Comparison of ENCODE assay signal across 19 cellular contexts in genomic region chr7:45258533-45259226, GRCh38.
"Had no signal": no experiment of that assay in that cellular context is flagged by ENCODE, and none has a peak within 500 bp of the region (broad histone marks: within the 10 kb centered on the region; RNA-seq: fewer than 3 reads in every experiment).

No MANE protein-coding gene starts in this region.

- H3K9me3 Mint-ChIP-seq: activated T-cell treated with anti-CD3 and anti-CD28 coated beads, Interleukin-2, amount 50 U/mL, for 72 hours; central memory CD8-positive, alpha-beta T cell; stimulated activated naive CD8-positive, alpha-beta T cell treated with anti-CD3 and anti-CD28 coated beads, Interleukin-15, amount 100 ng/mL, for 72 hours had no signal

- DNase-seq: activated CD4-positive, alpha-beta T cell treated with anti-CD3 and anti-CD28 coated beads, Interleukin-2, amount 10 ng/mL, durations not matched to agents 7 days and 5 days; activated CD8-positive, alpha-beta memory T cell treated with anti-CD3 and anti-CD28 coated beads, Interleukin-2, amount 50 U/mL, for 48 hours; activated gamma-delta T cell treated with Interleukin-2 at 50 U/mL for 16 hours; activated naive CD8-positive, alpha-beta T cell treated with anti-CD3 and anti-CD28 coated beads for 36 hours; activated T-cell treated with anti-CD3 and anti-CD28 coated beads, Interleukin-2, amount 50 U/mL, for 72 hours; brain microvascular endothelial cell; cortex of kidney; effector CD8-positive, alpha-beta T cell; foreskin fibroblast; glutamatergic neuron; hypothalamus; kidney glomerular epithelial cell; left ventricle myocardium superior; ovary; stimulated activated naive CD8-positive, alpha-beta T cell treated with anti-CD3 and anti-CD28 coated beads, Interleukin-15, amount 100 ng/mL, for 72 hours had no signal

- H3K27ac Mint-ChIP-seq: activated CD4-positive, alpha-beta T cell treated with anti-CD3 and anti-CD28 coated beads, Interleukin-2, amount 10 ng/mL, durations not matched to agents 7 days and 5 days; activated naive CD8-positive, alpha-beta T cell treated with anti-CD3 and anti-CD28 coated beads for 36 hours; activated T-cell treated with anti-CD3 and anti-CD28 coated beads, Interleukin-2, amount 50 U/mL, for 72 hours; stimulated activated naive CD8-positive, alpha-beta T cell treated with anti-CD3 and anti-CD28 coated beads, Interleukin-15, amount 100 ng/mL, for 72 hours had no signal

- H3K36me3 ChIP-seq: brain microvascular endothelial cell, ovary, upper lobe of left lung had no signal

- H3K4me3 ChIP-seq: ovary had no signal

- FAIRE-seq: endothelial cell of umbilical vein had no signal

- H3K27me3 ChIP-seq: brain microvascular endothelial cell, ovary, upper lobe of left lung had no signal

- H3K36me3 Mint-ChIP-seq: activated naive CD8-positive, alpha-beta T cell treated with anti-CD3 and anti-CD28 coated beads for 36 hours had no signal

- H3K27ac ChIP-seq: brain microvascular endothelial cell, ovary had no signal

- H3K9me3 ChIP-seq: ovary, upper lobe of left lung had no signal

- H3K4me3 Mint-ChIP-seq: activated CD4-positive, alpha-beta T cell treated with anti-CD3 and anti-CD28 coated beads, Interleukin-2, amount 10 ng/mL, durations not matched to agents 7 days and 5 days; activated naive CD8-positive, alpha-beta T cell treated with anti-CD3 and anti-CD28 coated beads for 36 hours; activated T-cell treated with anti-CD3 and anti-CD28 coated beads, Interleukin-2, amount 50 U/mL, for 72 hours; central memory CD8-positive, alpha-beta T cell; stimulated activated naive CD8-positive, alpha-beta T cell treated with anti-CD3 and anti-CD28 coated beads, Interleukin-15, amount 100 ng/mL, for 72 hours had no signal

- ATAC-seq: activated T-cell treated with anti-CD3 and anti-CD28 coated beads, Interleukin-2, amount 50 U/mL, for 72 hours; left ventricle myocardium superior; sciatic nerve had no signal

- H3K4me1 Mint-ChIP-seq: activated naive CD8-positive, alpha-beta T cell treated with anti-CD3 and anti-CD28 coated beads for 36 hours; central memory CD8-positive, alpha-beta T cell had no signal
